Comparison of ENCODE assay signal across 27 cellular contexts in the genomic region with DNA sequence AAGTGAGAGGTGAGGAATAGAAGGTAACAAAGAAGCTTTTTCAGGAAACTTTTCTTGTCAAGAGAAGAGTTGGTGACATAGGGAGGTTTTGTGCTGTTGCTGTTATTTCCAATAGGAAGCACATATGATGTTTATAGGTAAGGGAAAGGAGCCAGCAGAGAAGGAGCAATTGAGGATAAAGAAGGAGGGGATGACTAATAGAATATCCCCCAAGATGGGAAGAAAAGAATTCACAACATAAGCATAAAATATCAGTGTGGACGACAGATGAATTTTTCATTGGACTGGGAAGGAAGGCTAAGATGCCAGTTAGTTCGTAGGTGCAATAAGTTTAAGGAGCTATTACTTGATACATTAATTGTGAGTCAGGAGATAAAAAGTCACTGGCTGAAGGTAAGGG. TPM values are rescaled to one million over a fixed set of nuclear protein-coding genes. Genes with fewer than 3 reads are reported as not detected.
"Had no signal": no experiment of that assay in that cellular context is flagged by ENCODE, and none has a peak within 500 bp of the region (broad histone marks: within the 10 kb centered on the region; RNA-seq: fewer than 3 reads in every experiment).

No MANE protein-coding gene starts in this region.

- H3K4me1 Mint-ChIP-seq: activated CD4-positive, alpha-beta T cell treated with anti-CD3 and anti-CD28 coated beads, Interleukin-2, amount 10 ng/mL, durations not matched to agents 24 days and 14 days; central memory CD8-positive, alpha-beta T cell had no signal

- H3K27ac Mint-ChIP-seq: activated CD4-positive, alpha-beta T cell treated with anti-CD3 and anti-CD28 coated beads, Interleukin-2, amount 10 ng/mL, durations not matched to agents 24 days and 14 days; activated CD8-positive, alpha-beta T cell treated with anti-CD3 and anti-CD28 coated beads for 36 hours; activated naive CD4-positive, alpha-beta T cell treated with anti-CD3 and anti-CD28 coated beads for 36 hours; activated naive CD4-positive, alpha-beta T cell treated with anti-CD3 and anti-CD28 coated beads, Interleukin-2, amount 50 U/mL, for 72 hours; activated T-cell treated with anti-CD3 and anti-CD28 coated beads, Interleukin-2, amount 50 U/mL, for 24 hours had no signal

- H3K4me3 Mint-ChIP-seq: activated CD4-positive, alpha-beta T cell treated with anti-CD3 and anti-CD28 coated beads, Interleukin-2, amount 10 ng/mL, durations not matched to agents 24 days and 14 days; activated CD8-positive, alpha-beta T cell treated with anti-CD3 and anti-CD28 coated beads for 36 hours; activated naive CD4-positive, alpha-beta T cell treated with anti-CD3 and anti-CD28 coated beads for 36 hours; activated T-cell treated with anti-CD3 and anti-CD28 coated beads, Interleukin-2, amount 50 U/mL, for 24 hours; central memory CD8-positive, alpha-beta T cell had no signal

- ATAC-seq: activated CD8-positive, alpha-beta T cell treated with anti-CD3 and anti-CD28 coated beads for 36 hours; activated naive CD4-positive, alpha-beta T cell treated with anti-CD3 and anti-CD28 coated beads, Interleukin-2, amount 50 U/mL, for 72 hours; Panc1 had no signal

- H3K36me3 ChIP-seq: adrenal gland, cardiac muscle cell, SJCRH30 had no signal

- H3K9me3 Mint-ChIP-seq: activated CD4-positive, alpha-beta T cell treated with anti-CD3 and anti-CD28 coated beads, Interleukin-2, amount 10 ng/mL, durations not matched to agents 24 days and 14 days had no signal

- DNase-seq: activated CD4-positive, alpha-beta T cell treated with anti-CD3 and anti-CD28 coated beads, Interleukin-2, amount 10 ng/mL, durations not matched to agents 24 days and 14 days; activated CD4-positive, alpha-beta T cell treated with anti-CD3 and anti-CD28 coated beads, Interleukin-2, amount 50 U/mL, for 4 hours; activated CD8-positive, alpha-beta T cell treated with anti-CD3 and anti-CD28 coated beads for 36 hours; activated gamma-delta T cell treated with Interleukin-2 at 50 U/mL for 16 hours; activated naive CD4-positive, alpha-beta T cell treated with anti-CD3 and anti-CD28 coated beads for 36 hours; activated T-cell treated with anti-CD3 and anti-CD28 coated beads, Interleukin-2, amount 50 U/mL, for 24 hours; adrenal gland; Kasumi-1; MM.1S; MV-4-11; NCI-H1092; NCI-H1436 treated with DMSO at 0.1 percent for 48 hours; NCI-H187 treated with DMSO at 0.1 percent for 48 hours; NCI-H2081; NCI-H2171 treated with DMSO at 0.1 percent for 48 hours; NCI-H2227 treated with DMSO at 0.1 percent for 48 hours; NCI-H524 treated with DMSO at 0.1 percent for 48 hours; SHP77; SJCRH30; T1000 had no signal

- H3K4me3 ChIP-seq: adrenal gland, cardiac muscle cell, SJCRH30, SK-N-MC had no signal

- H3K27ac ChIP-seq: adrenal gland, cardiac muscle cell, SJCRH30, SK-N-MC had no signal

- H3K4me1 ChIP-seq: adrenal gland, SJCRH30 had no signal

- H3K27me3 ChIP-seq: adrenal gland, cardiac muscle cell, SJCRH30 had no signal

- H3K36me3 Mint-ChIP-seq: activated naive CD4-positive, alpha-beta T cell treated with anti-CD3 and anti-CD28 coated beads, Interleukin-2, amount 50 U/mL, for 72 hours had no signal

RNA-seq across cellular contexts. Expression of gene BEND6, which starts 8.5 kb away (rescaled TPM):
- total RNA-seq: activated CD4-positive, alpha-beta T cell treated with anti-CD3 and anti-CD28 coated beads, Interleukin-2, amount 10 ng/mL, durations not matched to agents 24 days and 14 days; activated CD8-positive, alpha-beta T cell treated with anti-CD3 and anti-CD28 coated beads for 36 hours; activated naive CD4-positive, alpha-beta T cell treated with anti-CD3 and anti-CD28 coated beads for 36 hours; activated naive CD4-positive, alpha-beta T cell treated with anti-CD3 and anti-CD28 coated beads, Interleukin-2, amount 50 U/mL, for 72 hours; T-helper 1 cell treated with Interleukin-12 subunit alpha and Interleukin-12 subunit beta and Interleukin-4 antibody, amounts not matched to agents 30 ng/mL and 1 ng/mL, for 36 hours; T-helper 2 cell treated with Interferon-gamma antibody and Interleukin-4, amounts not matched to agents 100 ng/mL and 5 ng/mL, for 36 hours had no signal
